In the genomic region with DNA sequence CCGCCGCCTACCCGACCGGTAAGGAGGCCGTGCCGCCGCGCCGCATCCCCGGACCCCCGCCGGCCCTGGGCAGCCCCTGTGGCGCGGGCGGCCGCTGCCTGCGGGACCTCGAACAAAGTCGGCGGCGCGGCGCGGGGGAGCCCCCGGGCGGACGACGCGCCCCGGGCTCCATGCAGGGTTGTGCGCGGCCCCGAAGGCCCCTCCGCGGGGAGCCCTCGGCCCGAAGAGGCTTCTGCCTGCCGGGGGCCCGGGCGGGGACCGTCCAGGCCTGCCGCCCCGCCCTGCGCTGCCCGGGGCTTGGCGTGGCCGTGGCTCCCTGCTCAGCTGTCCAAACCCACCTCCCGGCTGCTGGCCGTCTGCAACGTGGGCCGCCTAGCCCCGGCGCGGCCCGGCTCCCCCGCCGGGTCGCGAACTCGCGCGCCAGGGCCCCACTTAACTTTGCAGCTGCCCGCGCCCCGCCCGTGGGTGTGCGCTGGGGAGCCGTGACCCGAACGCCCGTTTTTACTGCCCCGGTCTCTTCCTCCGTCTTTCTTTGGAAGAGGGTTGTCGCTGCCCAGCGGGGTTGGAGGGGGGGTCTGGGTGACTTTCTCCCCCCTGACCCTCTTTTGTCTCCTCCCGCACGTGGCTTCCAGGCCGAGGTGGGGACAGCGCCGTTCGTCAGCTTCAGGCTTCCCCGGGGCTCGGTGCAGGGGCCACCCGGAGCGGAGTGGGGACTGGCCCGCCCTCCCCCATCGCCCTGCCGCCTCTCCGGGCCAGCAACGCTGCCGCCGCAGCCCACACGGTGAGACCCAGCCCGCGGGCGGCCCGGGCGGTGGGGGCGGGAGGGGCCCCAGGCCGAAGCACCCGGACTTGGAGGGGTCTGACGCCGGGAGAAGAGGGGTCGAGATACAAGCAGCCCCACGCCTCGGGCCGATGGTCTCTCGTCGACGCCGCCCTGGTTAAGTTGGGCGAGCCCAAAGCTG, we compare ENCODE assay signal across 7 cellular contexts. TPM values are rescaled to one million over a fixed set of nuclear protein-coding genes. Genes with fewer than 3 reads are reported as not detected.
A peak's percentile ranks its signal among the peaks of the same experiment; 100 is the strongest.
DNase-seq lines count a peak whose midpoint lies in the region; ATAC-seq and TF ChIP-seq lines count a peak whose summit lies in the region.

No MANE protein-coding gene starts in this region.

- H4K20me1 ChIP-seq in OCI-LY1 (ENCODE audit: insufficient read depth, low read length) = no peaks in the 10 kb centered on the region; the same call in 1 of the 2 replicates

- no peaks in the 10 kb centered on the region for H3F3A ChIP-seq in OCI-LY1 (ENCODE audit: insufficient read depth, low read length)

- no peaks in the 10 kb centered on the region for H3K9me2 ChIP-seq in OCI-LY1 (ENCODE audit: low read depth, low read length)

- H2AFZ ChIP-seq in OCI-LY1 (ENCODE audit: low read length) = no peak overlapping the region

- TF ChIP-seq POLR2A in heart left ventricle (IDR thresholded peaks at IDR 0.05) = no peak

- peak; percentile 29 for ATAC-seq in GM18517 (IDR thresholded peaks at IDR 0.05; ENCODE audit: unreplicated experiment)
- ATAC-seq in HG02571 (IDR thresholded peaks at IDR 0.05; ENCODE audit: unreplicated experiment) = peak; percentile 33
- peak in 3 of 4 donors; percentile 1 to 53 (median 26) for ATAC-seq in heart left ventricle

- peaks cover 52% of the 10 kb centered on the region for H3K79me2 ChIP-seq in OCI-LY1 (ENCODE audit: insufficient read depth, low read length)

- CTCF ChIA-PET in activated naive CD4-positive, alpha-beta T cell treated with anti-CD3 and anti-CD28 coated beads, Interleukin-2, amount 10 ng/mL, durations not matched to agents 7 days and 5 days (lab: Charles Lee) = interaction anchor here (0.9 to 1.8 kb wide), 5 partner anchors 13 to 294 kb away, joined by 3 to 7 read pairs (median 4); no protein-coding TSS in a partner anchor

- H3K4me3 ChIP-seq in OCI-LY1 (ENCODE audit: low read depth, low read length, poor library complexity, severe bottlenecking) = peak overlapping the region; percentile 98
- H3K4me3 ChIP-seq in heart left ventricle = peak overlapping the region; percentile 74 to 99 (median 96)
- peak overlapping the region; percentile 86 for H3K4me3 ChIP-seq in rectal smooth muscle tissue (ENCODE audit: low read length)

- DNase-seq in activated naive CD4-positive, alpha-beta T cell treated with anti-CD3 and anti-CD28 coated beads, Interleukin-2, amount 10 ng/mL, durations not matched to agents 7 days and 5 days = peak; percentile 50
- DNase-seq in heart left ventricle (peak; percentile 46 to 76 (median 55)), NCI-H510A treated with DMSO at 0.1 percent for 48 hours (lab: John Stamatoyannopoulos, UW) (no peak)

- H3K9me3 ChIP-seq in OCI-LY1 (ENCODE audit: low read length) (no peaks in the 10 kb centered on the region), heart left ventricle (no peaks in the 10 kb centered on the region)

- H3K27me3 Mint-ChIP-seq in activated naive CD4-positive, alpha-beta T cell treated with anti-CD3 and anti-CD28 coated beads, Interleukin-2, amount 10 ng/mL, durations not matched to agents 7 days and 5 days = peaks cover 11% of the 10 kb centered on the region

- H3K27ac ChIP-seq in OCI-LY1 (ENCODE audit: low read depth, low read length, poor library complexity, severe bottlenecking) (peak overlapping the region; percentile 69), heart left ventricle (peak overlapping the region; percentile 93 to 99 (median 98)), rectal smooth muscle tissue (ENCODE audit: low read depth, low read length) (peak overlapping the region; percentile 95)

- H3K4me1 ChIP-seq in OCI-LY1 (ENCODE audit: insufficient read depth, low read length, severe bottlenecking) (peaks cover 34% of the 10 kb centered on the region), heart left ventricle (peaks cover 11 to 50% (median 36%) of the 10 kb centered on the region in 12 donors), rectal smooth muscle tissue (ENCODE audit: control insufficient read depth, insufficient read depth, low read length) (peaks cover 16% of the 10 kb centered on the region)

- peaks cover 12% of the 10 kb centered on the region; the same call in 1 of the 2 replicates for H3K36me3 ChIP-seq in OCI-LY1 (ENCODE audit: insufficient read depth, low read length)
- H3K36me3 ChIP-seq in heart left ventricle = peaks cover 0 to 10% (median 0%) of the 10 kb centered on the region in 9 donors
- no peaks in the 10 kb centered on the region for H3K36me3 ChIP-seq in rectal smooth muscle tissue (ENCODE audit: control insufficient read depth, insufficient read depth, low read length)

- H3K9ac ChIP-seq in OCI-LY1 (ENCODE audit: low read length) (peak overlapping the region; percentile 94), rectal smooth muscle tissue (ENCODE audit: low read length) (peak overlapping the region; percentile 75)

- peak overlapping the region; percentile 90 for H3K4me3 Mint-ChIP-seq in activated naive CD4-positive, alpha-beta T cell treated with anti-CD3 and anti-CD28 coated beads, Interleukin-2, amount 10 ng/mL, durations not matched to agents 7 days and 5 days

- H3K4me2 ChIP-seq in OCI-LY1 (ENCODE audit: low read length) = peak overlapping the region; percentile 93

- H3K9me3 Mint-ChIP-seq in activated naive CD4-positive, alpha-beta T cell treated with anti-CD3 and anti-CD28 coated beads, Interleukin-2, amount 10 ng/mL, durations not matched to agents 7 days and 5 days = peaks cover 5% of the 10 kb centered on the region

- H3K4me1 Mint-ChIP-seq in activated naive CD4-positive, alpha-beta T cell treated with anti-CD3 and anti-CD28 coated beads, Interleukin-2, amount 10 ng/mL, durations not matched to agents 7 days and 5 days = peaks cover 51% of the 10 kb centered on the region

- intact Hi-C loops in heart left ventricle (cut with DNase I) = loop anchor here (2.0 to 10.0 kb wide), 24 partner anchors 63 to 381 kb away; a partner anchor contains a TSS

- no peak for TF ChIP-seq CTCF in OCI-LY1 (IDR thresholded peaks at IDR 0.05; ENCODE audit: low read length)
- TF ChIP-seq CTCF in heart left ventricle (IDR thresholded peaks at IDR 0.05) = no peak

- H3K27ac Mint-ChIP-seq in activated naive CD4-positive, alpha-beta T cell treated with anti-CD3 and anti-CD28 coated beads, Interleukin-2, amount 10 ng/mL, durations not matched to agents 7 days and 5 days = peak overlapping the region; percentile 94

- 0 to 1% (median 0%) methylated on average over 6 to 112 of the region's 112 CpGs for WGBS in heart left ventricle, 4 donors

- peaks cover 40% of the 10 kb centered on the region for H3K36me3 Mint-ChIP-seq in activated naive CD4-positive, alpha-beta T cell treated with anti-CD3 and anti-CD28 coated beads, Interleukin-2, amount 10 ng/mL, durations not matched to agents 7 days and 5 days

- H3K27me3 ChIP-seq in OCI-LY1 (ENCODE audit: insufficient read depth, low read length) (no peaks in the 10 kb centered on the region), heart left ventricle (no peaks in the 10 kb centered on the region), rectal smooth muscle tissue (ENCODE audit: control insufficient read depth, insufficient read depth, low read length) (no peaks in the 10 kb centered on the region)

RNA-seq across cellular contexts. Expression of a gene that starts 0.9 kb away (rescaled TPM):
- total RNA-seq in heart left ventricle = 10 to 100 TPM; 30.5 to 62.9 (median 37.9) TPM
- 10 to 100 TPM in 1 of 2 donors, 1 to 10 TPM in 1; 7.8 to 24.4 TPM for polyA plus RNA-seq in heart left ventricle
